Comparison of ENCODE assay signal across 17 cellular contexts in genomic region chr11:61467609-61468401, GRCh38. TPM values are rescaled to one million over a fixed set of nuclear protein-coding genes. Genes with fewer than 3 reads are reported as not detected.
DNase-seq lines count a peak whose midpoint lies in the region; ATAC-seq, FAIRE-seq and TF ChIP-seq lines count a peak whose summit lies in the region.
"Had no signal": no experiment of that assay in that cellular context is flagged by ENCODE, and none has a peak within 500 bp of the region (broad histone marks: within the 10 kb centered on the region; RNA-seq: fewer than 3 reads in every experiment).

No MANE protein-coding gene starts in this region.

- H4K8ac ChIP-seq in trophoblast cell (ENCODE audit: low read depth, low read length) = no peak overlapping the region

- TF ChIP-seq RAD21 in liver (IDR thresholded peaks at IDR 0.05) (no peak), HepG2 (CRISPR knock-in tag; IDR thresholded peaks at IDR 0.05) (no peak)

- no peaks in the 10 kb centered on the region for H4K20me1 ChIP-seq in HepG2 (ENCODE audit: insufficient read depth, low read length)

- H3K14ac ChIP-seq in trophoblast cell (ENCODE audit: low read length) = no peak overlapping the region

- peak overlapping the region; percentile 43 for H3K27ac Mint-ChIP-seq in dendritic cell treated with granulocyte-macrophage colony-stimulating factor and Interleukin-4, amounts not matched to agents 40 ng/mL and 50 ng/mL, for 4 days
- peak overlapping the region; percentile 47 for H3K27ac Mint-ChIP-seq in nephron progenitor cell

- no peak overlapping the region for H2BK120ac ChIP-seq in trophoblast cell (ENCODE audit: insufficient read depth, low read length, poor library complexity)

- no TSS peak for BruUV-seq in HepG2 (replicated peaks; lab: Mats Ljungman, UMichigan)

- 83% methylated on average over 13 of the region's 13 CpGs for WGBS in liver
- 89% methylated on average over 13 of the region's 13 CpGs for WGBS in HepG2 (ENCODE audit: low lambda C conversion rate)
- WGBS in trophoblast cell (ENCODE audit: extremely low coverage, insufficient coverage, insufficient read length) = no CpG with 5 or more reads among the region's 13 CpGs

- H3K27me3 ChIP-seq in liver (ENCODE audit: control insufficient read depth in 4 of 4, insufficient read depth in 4 of 4, low read length in 3 of 4) (no peaks in the 10 kb centered on the region), HepG2 (ENCODE audit: control insufficient read depth in 1 of 2, insufficient read depth in 2 of 2, low read length in 2 of 2) (no peaks in the 10 kb centered on the region), trophoblast cell (ENCODE audit: insufficient read depth, low read length) (no peaks in the 10 kb centered on the region)
- H3K27me3 ChIP-seq: MG63 had no signal

- H3K79me1 ChIP-seq in trophoblast cell (ENCODE audit: low read length) = peaks cover 2% of the 10 kb centered on the region

- no peak overlapping the region for H2AK5ac ChIP-seq in trophoblast cell (ENCODE audit: low read length)

- peaks cover 16% of the 10 kb centered on the region for H3K4me1 Mint-ChIP-seq in dendritic cell treated with granulocyte-macrophage colony-stimulating factor and Interleukin-4, amounts not matched to agents 40 ng/mL and 50 ng/mL, for 4 days (ENCODE audit: low read depth)
- peaks cover 12% of the 10 kb centered on the region for H3K4me1 Mint-ChIP-seq in nephron progenitor cell

- intact Hi-C loops in HepG2 (cut with micrococcal nuclease; ENCODE audit: unreplicated experiment) = no loop called here
- intact Hi-C loops in dendritic cell treated with granulocyte-macrophage colony-stimulating factor and Interleukin-4, amounts not matched to agents 40 ng/mL and 50 ng/mL, for 4 days (cut with micrococcal nuclease) = no loop called here

- H3K27me3 Mint-ChIP-seq in dendritic cell treated with granulocyte-macrophage colony-stimulating factor and Interleukin-4, amounts not matched to agents 40 ng/mL and 50 ng/mL, for 4 days = no peaks in the 10 kb centered on the region
- peaks cover 3% of the 10 kb centered on the region for H3K27me3 Mint-ChIP-seq in nephron progenitor cell (ENCODE audit: low read depth, poor library complexity)

- H2BK12ac ChIP-seq in trophoblast cell (ENCODE audit: low read length) = no peak overlapping the region

- H3K4me1 ChIP-seq in liver (ENCODE audit: control insufficient read depth in 4 of 4, insufficient read depth in 4 of 4, low read length in 3 of 4) = no peaks in the 10 kb centered on the region
- H3K4me1 ChIP-seq in HepG2 (ENCODE audit: insufficient read depth, low read length) = no peaks in the 10 kb centered on the region
- peaks cover 1 to 7% of the 10 kb centered on the region in 2 experiments for H3K4me1 ChIP-seq in trophoblast cell (ENCODE audit: control insufficient read depth in 1 of 2, insufficient read depth in 2 of 2, low read length in 2 of 2)
- H3K4me1 ChIP-seq: Caco-2 had no signal

- H2AFZ ChIP-seq in HepG2 (ENCODE audit: low read length) (no peak overlapping the region), trophoblast cell (ENCODE audit: insufficient read depth, low read length, poor library complexity) (no peak overlapping the region)
- H2AFZ ChIP-seq: PC-9 had no signal

- no peak overlapping the region for H4K91ac ChIP-seq in trophoblast cell (ENCODE audit: low read depth, low read length)

- TF ChIP-seq EP300 in HepG2 (IDR thresholded peaks at IDR 0.05; ENCODE audit: low read depth in 2 of 2, low read length in 2 of 2) (no peak), HepG2 (CRISPR knock-in tag; IDR thresholded peaks at IDR 0.05; ENCODE audit: borderline replicate concordance) (no peak)

- no peak overlapping the region for H3K18ac ChIP-seq in trophoblast cell (ENCODE audit: low read length)

- no peak for ATAC-seq in HepG2

- in situ Hi-C loops in HepG2 (cut with HindIII; ENCODE audit: extremely low pct_ligation_motif_present, low pct_unique_long_range_greater_than_20kb) = no loop called here

- FAIRE-seq in HepG2 (lab: Jason Lieb, UNC) = no peak

- H3K79me2 ChIP-seq in HepG2 (ENCODE audit: insufficient read depth, low read length) = no peaks in the 10 kb centered on the region
- no peaks in the 10 kb centered on the region for H3K79me2 ChIP-seq in trophoblast cell (ENCODE audit: control insufficient read depth, insufficient read depth, low read length, poor library complexity)

- H3K9ac ChIP-seq in liver (ENCODE audit: low read depth in 1 of 2, low read length in 2 of 2) (no peak overlapping the region), HepG2 (ENCODE audit: insufficient read depth, low read depth, low read length) (no peak overlapping the region), trophoblast cell (ENCODE audit: low read length) (no peak overlapping the region)

- H3K4me2 ChIP-seq in HepG2 (ENCODE audit: low read depth, low read length) (no peak overlapping the region), trophoblast cell (ENCODE audit: low read length) (no peak overlapping the region)
- H3K4me2 ChIP-seq: PC-9 had no signal

- no peak overlapping the region for H3K4ac ChIP-seq in trophoblast cell (ENCODE audit: low read depth, low read length)

- H3K9me3 ChIP-seq in liver (ENCODE audit: control insufficient read depth in 4 of 4, low read length in 3 of 4) (no peaks in the 10 kb centered on the region), HepG2 (ENCODE audit: low read length) (no peaks in the 10 kb centered on the region), trophoblast cell (ENCODE audit: insufficient read depth, low read depth, low read length) (no peaks in the 10 kb centered on the region)
- H3K9me3 ChIP-seq: Caco-2, MG63 had no signal

- H4K12ac ChIP-seq in trophoblast cell (ENCODE audit: low read depth, low read length) = no peak overlapping the region

- H3K23ac ChIP-seq in trophoblast cell (ENCODE audit: low read length) = no peak overlapping the region

- TF ChIP-seq POLR2A in HepG2 (IDR thresholded peaks at IDR 0.05; ENCODE audit: insufficient read depth in 1 of 2, low read depth in 2 of 2, low read length in 2 of 2) = no peak

- no peak overlapping the region for H3K27ac ChIP-seq in liver (ENCODE audit: low read depth in 1 of 2, low read length in 2 of 2)
- no peak overlapping the region for H3K27ac ChIP-seq in HepG2 (ENCODE audit: extremely low read length, insufficient read depth, low read length)
- H3K27ac ChIP-seq in trophoblast cell (ENCODE audit: low read depth, low read length) = no peak overlapping the region
- H3K27ac ChIP-seq: PC-9 had no signal

- DNase-seq in HepG2 (ENCODE audit: low spot score) (no peak), nephron progenitor cell (no peak), trophoblast cell (no peak), HT-29 (ENCODE audit: low spot score) (no peak)
- DNase-seq in stimulated activated CD4-positive, alpha-beta T cell treated with anti-CD3 and anti-CD28 coated beads, Interleukin-15, amount 100 ng/mL, for 24 hours = no peak
- DNase-seq: Caco-2, EL, H7, Karpas-422, MG63, NCI-H1092, NCI-H146, NCI-H2081 treated with DMSO at 0.1 percent for 48 hours, NCI-H510A treated with DMSO at 0.1 percent for 48 hours, PC-9 had no signal

- CTCF ChIA-PET in HepG2 (lab: Yijun Ruan, JAX; ENCODE audit: low intra/inter-chr PET ratio, low total read pairs) = no interaction called here

- TF ChIP-seq CTCF in liver (IDR thresholded peaks at IDR 0.05; ENCODE audit: low read depth, low read length, missing input control) = no peak
- no peak for TF ChIP-seq CTCF in HepG2 (CRISPR knock-in tag; IDR thresholded peaks at IDR 0.05)
- no peak for TF ChIP-seq CTCF in nephron progenitor cell (IDR thresholded peaks at IDR 0.05)

- H3K9me3 Mint-ChIP-seq in dendritic cell treated with granulocyte-macrophage colony-stimulating factor and Interleukin-4, amounts not matched to agents 40 ng/mL and 50 ng/mL, for 4 days = no peaks in the 10 kb centered on the region
- no peaks in the 10 kb centered on the region for H3K9me3 Mint-ChIP-seq in nephron progenitor cell

- POLR2A ChIA-PET in HepG2 (lab: Yijun Ruan, JAX) = no interaction called here

- H3K4me3 ChIP-seq in liver (ENCODE audit: low read depth in 1 of 3, low read length in 3 of 3) = no peak overlapping the region
- H3K4me3 ChIP-seq in HepG2 (replicated peaks in 1 of 3; ENCODE audit: insufficient read depth in 1 of 3, low read depth in 2 of 3, low read length in 3 of 3) = no peak overlapping the region
- H3K4me3 ChIP-seq in trophoblast cell (ENCODE audit: low read depth, low read length) = no peak overlapping the region
- H3K4me3 ChIP-seq: MG63, PC-9 had no signal

- peaks cover 61% of the 10 kb centered on the region for H3K36me3 Mint-ChIP-seq in dendritic cell treated with granulocyte-macrophage colony-stimulating factor and Interleukin-4, amounts not matched to agents 40 ng/mL and 50 ng/mL, for 4 days (ENCODE audit: low read depth)
- H3K36me3 Mint-ChIP-seq in nephron progenitor cell (ENCODE audit: low read depth) = peaks cover 43% of the 10 kb centered on the region

- H3K4me3 Mint-ChIP-seq in dendritic cell treated with granulocyte-macrophage colony-stimulating factor and Interleukin-4, amounts not matched to agents 40 ng/mL and 50 ng/mL, for 4 days = no peak overlapping the region
- H3K4me3 Mint-ChIP-seq in nephron progenitor cell = no peak overlapping the region

- peaks cover 2 to 5% (median 3%) of the 10 kb centered on the region in 4 donors for H3K36me3 ChIP-seq in liver (ENCODE audit: control insufficient read depth in 4 of 4, insufficient read depth in 3 of 4, low read depth in 1 of 4, low read length in 3 of 4)
- no peaks in the 10 kb centered on the region for H3K36me3 ChIP-seq in HepG2 (replicated peaks in 1 of 2; ENCODE audit: control insufficient read depth in 1 of 2, insufficient read depth in 2 of 2, low read length in 2 of 2)
- peaks cover 4 to 5% of the 10 kb centered on the region in 2 experiments for H3K36me3 ChIP-seq in trophoblast cell (ENCODE audit: control insufficient read depth in 1 of 2, insufficient read depth in 2 of 2, low read length in 2 of 2)

- H2BK5ac ChIP-seq in trophoblast cell (ENCODE audit: low read depth, low read length, poor library complexity) = no peak overlapping the region

RNA-seq across cellular contexts. Expression of gene SDHAF2, which starts 37.9 kb away (rescaled TPM):
- total RNA-seq in liver = 10 to 100 TPM; 25.5 to 32.2 TPM
- 10 to 100 TPM; 28.1 to 46.9 TPM for polyA plus RNA-seq in liver
- 44.2 and 53.3 TPM in 2 replicates for total RNA-seq in HepG2 (2016; rRNA removed; fragmentation: Illumina TruSeq; extraction: Trizol)
- 30.3 and 32.6 TPM in 2 replicates for total RNA-seq in HepG2 (2016; cell fraction: cytosol; rRNA removed; fragmentation: Illumina TruSeq; extraction: Trizol; ENCODE audit: low read depth)
- 44.0 and 50.9 TPM in 2 replicates for total RNA-seq in HepG2 (2016; cell fraction: insoluble cytoplasmic fraction; rRNA removed; fragmentation: Illumina TruSeq; extraction: Trizol)
- total RNA-seq in HepG2 (2016; cell fraction: membrane; rRNA removed; fragmentation: Illumina TruSeq; extraction: Trizol) = 39.7 and 41.1 TPM in 2 replicates
- total RNA-seq in HepG2 (2016; cell fraction: nucleus; rRNA removed; fragmentation: Illumina TruSeq; extraction: Trizol) = 25.6 and 36.2 TPM in 2 replicates
- 70.4 and 70.5 TPM in 2 replicates for polyA plus RNA-seq in HepG2 (2011; rRNA removed)
- polyA plus RNA-seq in HepG2 (2011; cell fraction: cytosol; rRNA removed) = 81.8 and 87.8 TPM in 2 replicates
- polyA plus RNA-seq in HepG2 (2011; cell fraction: nucleus; rRNA removed) = 26.5 and 33.7 TPM in 2 replicates
- 25.1 and 33.9 TPM in 2 replicates for polyA plus RNA-seq in HepG2 (2012)
- polyA plus RNA-seq in HepG2 (2016; cell fraction: cytosol; fragmentation: Illumina TruSeq; extraction: Trizol; ENCODE audit: low read depth) = 25.0 and 26.0 TPM in 2 replicates
- polyA plus RNA-seq in HepG2 (2016; cell fraction: insoluble cytoplasmic fraction; fragmentation: Illumina TruSeq; extraction: Trizol; ENCODE audit: low read depth) = 65.1 and 67.8 TPM in 2 replicates
- 38.0 and 41.3 TPM in 2 replicates for polyA plus RNA-seq in HepG2 (2016; cell fraction: membrane; fragmentation: Illumina TruSeq; extraction: Trizol; ENCODE audit: low read depth)
- polyA plus RNA-seq in HepG2 (2016; cell fraction: nucleus; fragmentation: Illumina TruSeq; extraction: Trizol; ENCODE audit: insufficient read depth, low read depth) = 48.1 and 64.5 TPM in 2 replicates
- 102 and 166 TPM in 2 replicates for polyA minus RNA-seq in HepG2 (2011; rRNA and poly(A)+ RNA removed; ENCODE audit: low replicate concordance)
- polyA minus RNA-seq in HepG2 (2011; cell fraction: cytosol; rRNA and poly(A)+ RNA removed) = 21.2 and 24.1 TPM in 2 replicates
- 54.1 and 63.3 TPM in 2 replicates for polyA minus RNA-seq in HepG2 (2011; cell fraction: nucleus; rRNA and poly(A)+ RNA removed)
- 24.1 and 24.8 TPM in 2 replicates for polyA plus RNA-seq in trophoblast cell (2013)
- total RNA-seq in HT-29 (2014; rRNA removed; shearing (Covaris generic)) = 58.3 and 64.9 TPM in 2 replicates

RNA-seq across cellular contexts. Expression of gene CPSF7, which starts 38.0 kb away (rescaled TPM):
- total RNA-seq in liver (10 to 100 TPM; 21.0 to 23.3 TPM), HepG2 (2016; rRNA removed; fragmentation: Illumina TruSeq; extraction: Trizol) (29.4 and 34.1 TPM in 2 replicates)
- polyA plus RNA-seq in liver (10 to 100 TPM; 12.5 to 23.7 TPM), HepG2 (2011; rRNA removed) (36.8 and 40.6 TPM in 2 replicates)
- total RNA-seq in HepG2 (2016; cell fraction: cytosol; rRNA removed; fragmentation: Illumina TruSeq; extraction: Trizol; ENCODE audit: low read depth) = 7.3 and 8.6 TPM in 2 replicates
- total RNA-seq in HepG2 (2016; cell fraction: insoluble cytoplasmic fraction; rRNA removed; fragmentation: Illumina TruSeq; extraction: Trizol) = 25.4 and 37.8 TPM in 2 replicates
- 19.4 and 20.2 TPM in 2 replicates for total RNA-seq in HepG2 (2016; cell fraction: membrane; rRNA removed; fragmentation: Illumina TruSeq; extraction: Trizol)
- total RNA-seq in HepG2 (2016; cell fraction: nucleus; rRNA removed; fragmentation: Illumina TruSeq; extraction: Trizol) = 48.4 and 51.2 TPM in 2 replicates
- 16.4 and 19.7 TPM in 2 replicates for polyA plus RNA-seq in HepG2 (2011; cell fraction: cytosol; rRNA removed)
- 110 and 125 TPM in 2 replicates for polyA plus RNA-seq in HepG2 (2011; cell fraction: nucleus; rRNA removed)
- 47.5 and 48.9 TPM in 2 replicates for polyA plus RNA-seq in HepG2 (2012)
- 3.7 and 4.1 TPM in 2 replicates for polyA plus RNA-seq in HepG2 (2016; cell fraction: cytosol; fragmentation: Illumina TruSeq; extraction: Trizol; ENCODE audit: low read depth)
- 36.9 and 49.6 TPM in 2 replicates for polyA plus RNA-seq in HepG2 (2016; cell fraction: insoluble cytoplasmic fraction; fragmentation: Illumina TruSeq; extraction: Trizol; ENCODE audit: low read depth)
- 13.1 and 15.0 TPM in 2 replicates for polyA plus RNA-seq in HepG2 (2016; cell fraction: membrane; fragmentation: Illumina TruSeq; extraction: Trizol; ENCODE audit: low read depth)
- 151 and 159 TPM in 2 replicates for polyA plus RNA-seq in HepG2 (2016; cell fraction: nucleus; fragmentation: Illumina TruSeq; extraction: Trizol; ENCODE audit: insufficient read depth, low read depth)
- 43.6 and 128 TPM in 2 replicates for polyA minus RNA-seq in HepG2 (2011; rRNA and poly(A)+ RNA removed; ENCODE audit: low replicate concordance)
- 14.5 and 17.3 TPM in 2 replicates for polyA minus RNA-seq in HepG2 (2011; cell fraction: cytosol; rRNA and poly(A)+ RNA removed)
- 56.7 and 63.0 TPM in 2 replicates for polyA minus RNA-seq in HepG2 (2011; cell fraction: nucleus; rRNA and poly(A)+ RNA removed)
- 92.9 and 93.6 TPM in 2 replicates for polyA plus RNA-seq in trophoblast cell (2013)
- 34.8 and 51.2 TPM in 2 replicates for total RNA-seq in HT-29 (2014; rRNA removed; shearing (Covaris generic))

RNA-seq across cellular contexts. Expression of gene LRRC10B, which starts 40.7 kb away (rescaled TPM):
- under 1 TPM in 1 of 2 donors, not detected in 1; 0.08 TPM for total RNA-seq in liver
- polyA plus RNA-seq in liver = under 1 TPM in 1 of 2 donors, not detected in 1; 0.03 TPM
- total RNA-seq in HepG2 (2016; rRNA removed; fragmentation: Illumina TruSeq; extraction: Trizol) = not detected in 2 replicates
- not detected in 2 replicates for total RNA-seq in HepG2 (2016; cell fraction: cytosol; rRNA removed; fragmentation: Illumina TruSeq; extraction: Trizol; ENCODE audit: low read depth)
- total RNA-seq in HepG2 (2016; cell fraction: insoluble cytoplasmic fraction; rRNA removed; fragmentation: Illumina TruSeq; extraction: Trizol) = not detected in 2 replicates
- total RNA-seq in HepG2 (2016; cell fraction: membrane; rRNA removed; fragmentation: Illumina TruSeq; extraction: Trizol) = not detected in 2 replicates
- total RNA-seq in HepG2 (2016; cell fraction: nucleus; rRNA removed; fragmentation: Illumina TruSeq; extraction: Trizol) = not detected in 2 replicates
- polyA plus RNA-seq in HepG2 (2011; rRNA removed) = not detected in 2 replicates
- polyA plus RNA-seq in HepG2 (2011; cell fraction: cytosol; rRNA removed) = not detected in 2 replicates
- polyA plus RNA-seq in HepG2 (2011; cell fraction: nucleus; rRNA removed) = not detected in 2 replicates
- polyA plus RNA-seq in HepG2 (2012) = not detected in 2 replicates
- polyA plus RNA-seq in HepG2 (2016; cell fraction: cytosol; fragmentation: Illumina TruSeq; extraction: Trizol; ENCODE audit: low read depth) = not detected in 2 replicates
- polyA plus RNA-seq in HepG2 (2016; cell fraction: insoluble cytoplasmic fraction; fragmentation: Illumina TruSeq; extraction: Trizol; ENCODE audit: low read depth) = not detected in 2 replicates
- not detected in 2 replicates for polyA plus RNA-seq in HepG2 (2016; cell fraction: membrane; fragmentation: Illumina TruSeq; extraction: Trizol; ENCODE audit: low read depth)
- polyA plus RNA-seq in HepG2 (2016; cell fraction: nucleus; fragmentation: Illumina TruSeq; extraction: Trizol; ENCODE audit: insufficient read depth, low read depth) = not detected in 2 replicates
- not detected in 2 replicates for polyA minus RNA-seq in HepG2 (2011; rRNA and poly(A)+ RNA removed; ENCODE audit: low replicate concordance)
- not detected in 2 replicates for polyA minus RNA-seq in HepG2 (2011; cell fraction: cytosol; rRNA and poly(A)+ RNA removed)
- not detected in 2 replicates for polyA minus RNA-seq in HepG2 (2011; cell fraction: nucleus; rRNA and poly(A)+ RNA removed)
- polyA plus RNA-seq in trophoblast cell (2013) = 0.46 and 0.48 TPM in 2 replicates
- 6.3 and 7.7 TPM in 2 replicates for total RNA-seq in HT-29 (2014; rRNA removed; shearing (Covaris generic))
